ENCODE assay signal across 1 cellular context in genomic region chr2:158962074-158962473, GRCh38.
TF ChIP-seq lines count a peak whose summit lies in the region.

No MANE protein-coding gene starts in this region.

TF ChIP-seq in HCT116, 20 proteins besides CTCF, POLR2A, EP300 and RAD21 (continued from another document):
- TF ChIP-seq REST (IDR thresholded peaks at IDR 0.05; ENCODE audit: low read depth), result no peak
- TF ChIP-seq MAX (IDR thresholded peaks at IDR 0.05), result no peak
- TF ChIP-seq ATF3 (IDR thresholded peaks at IDR 0.05), result no peak
